In the genomic region with DNA sequence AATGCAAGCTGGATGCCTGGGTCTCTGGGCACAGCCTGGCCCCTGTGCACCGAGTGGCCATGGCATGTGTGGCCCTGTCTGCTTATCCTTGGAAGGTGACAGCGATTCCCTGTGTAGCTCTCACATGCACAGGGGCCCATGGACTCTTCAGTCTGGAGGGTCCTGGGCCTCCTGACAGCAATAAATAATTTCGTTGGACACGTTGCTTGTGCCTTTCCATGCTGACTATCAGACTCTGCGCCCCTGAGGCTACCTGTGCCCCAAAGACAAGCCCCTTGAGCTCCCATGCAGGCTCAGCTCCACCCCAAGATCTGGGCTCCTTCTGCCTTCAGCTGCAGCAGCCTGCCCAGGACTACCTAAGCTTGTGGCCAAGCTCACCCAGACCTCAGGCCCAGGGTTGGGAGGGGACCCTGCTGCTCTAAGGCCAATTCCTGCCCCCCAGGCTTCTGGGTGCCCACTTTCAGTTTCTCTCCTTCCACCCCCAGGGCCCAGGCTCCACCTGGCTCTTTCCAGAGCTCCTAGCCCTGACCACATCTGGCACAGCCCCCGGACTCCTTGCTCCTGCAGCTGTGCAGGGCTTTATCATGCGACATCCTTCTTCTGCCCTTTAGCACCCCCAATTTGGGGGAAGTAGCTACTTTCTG, we compare ENCODE assay signal across 36 cellular contexts. TPM values are rescaled to one million over a fixed set of nuclear protein-coding genes. Genes with fewer than 3 reads are reported as not detected.
"Had no signal": no experiment of that assay in that cellular context is flagged by ENCODE, and none has a peak within 500 bp of the region (broad histone marks: within the 10 kb centered on the region; RNA-seq: fewer than 3 reads in every experiment).

No MANE protein-coding gene starts in this region.

- H3K4me3 ChIP-seq: adrenal gland, PC-9 had no signal

- DNase-seq: activated CD4-positive, alpha-beta memory T cell treated with anti-CD3 and anti-CD28 coated beads, Interleukin-2, amount 10 ng/mL, durations not matched to agents 7 days and 5 days; activated CD4-positive, alpha-beta T cell treated with anti-CD3 and anti-CD28 coated beads for 1 hour; activated CD4-positive, alpha-beta T cell treated with anti-CD3 and anti-CD28 coated beads for 48 hours; activated CD4-positive, CD25-positive, alpha-beta regulatory T cell; activated CD8-positive, alpha-beta memory T cell treated with anti-CD3 and anti-CD28 coated beads for 24 hours; activated CD8-positive, alpha-beta memory T cell treated with anti-CD3 and anti-CD28 coated beads, Interleukin-2, amount 10 ng/mL, durations not matched to agents 7 days and 5 days; activated CD8-positive, alpha-beta memory T cell treated with anti-CD3 and anti-CD28 coated beads, Interleukin-2, amount 50 U/mL, for 48 hours; activated gamma-delta T cell treated with Interleukin-2 at 50 U/mL for 16 hours; activated naive CD4-positive, alpha-beta T cell treated with anti-CD3 and anti-CD28 coated beads for 36 hours; activated T-cell treated with anti-CD3 and anti-CD28 coated beads, Interleukin-2, amount 50 U/mL, for 72 hours; adrenal gland; caudate nucleus; Karpas-422; KBM-7; NCI-H1105; NCI-H1417 treated with DMSO at 0.1 percent for 48 hours; NCI-H187 treated with DMSO at 0.1 percent for 48 hours; NCI-H2081; NCI-H2171 treated with DMSO at 0.1 percent for 48 hours; NCI-H2227 treated with DMSO at 0.1 percent for 48 hours; NCI-H446; NCI-H510A treated with DMSO at 0.1 percent for 48 hours; NCI-H526 treated with DMSO at 0.1 percent for 48 hours; NCI-H82; NK-92 treated with Interleukin-12 subunit alpha and Interleukin-12 subunit beta, amount 100 ng/mL, for 24 hours; PC-9; Right ventricle myocardium superior; SW 1271; T-helper 1 cell; T-helper 2 cell; T-helper 9 cell; WERI-Rb-1 had no signal

- ATAC-seq: activated CD8-positive, alpha-beta memory T cell treated with anti-CD3 and anti-CD28 coated beads, Interleukin-2, amount 10 ng/mL, durations not matched to agents 7 days and 5 days; activated naive CD4-positive, alpha-beta T cell treated with anti-CD3 and anti-CD28 coated beads, Interleukin-2, amount 50 U/mL, for 72 hours; activated T-cell treated with anti-CD3 and anti-CD28 coated beads, Interleukin-2, amount 50 U/mL, for 72 hours; activated T-helper 17 cell treated with anti-CD3 and anti-CD28 coated beads, Interleukin-2, amount 50 U/mL, for 72 hours had no signal

- H3K4me1 ChIP-seq: adrenal gland had no signal

- H3K27ac ChIP-seq: adrenal gland, PC-9, RWPE1, WERI-Rb-1 had no signal

- H3K27me3 ChIP-seq: adrenal gland had no signal

- H3K4me2 ChIP-seq: PC-9 had no signal

- H3K36me3 ChIP-seq: adrenal gland, WERI-Rb-1 had no signal

- H2AFZ ChIP-seq: PC-9 had no signal

RNA-seq across cellular contexts. Expression of gene SERPINA3, which starts 11.8 kb away (rescaled TPM):
- total RNA-seq: activated CD4-positive, alpha-beta memory T cell treated with anti-CD3 and anti-CD28 coated beads, Interleukin-2, amount 10 ng/mL, durations not matched to agents 7 days and 5 days; activated CD8-positive, alpha-beta memory T cell treated with anti-CD3 and anti-CD28 coated beads, Interleukin-2, amount 10 ng/mL, durations not matched to agents 7 days and 5 days; activated naive CD4-positive, alpha-beta T cell treated with anti-CD3 and anti-CD28 coated beads for 36 hours; activated naive CD4-positive, alpha-beta T cell treated with anti-CD3 and anti-CD28 coated beads, Interleukin-2, amount 50 U/mL, for 72 hours; activated T-cell treated with anti-CD3 and anti-CD28 coated beads, Interleukin-2, amount 50 U/mL, for 72 hours; activated T-helper 17 cell treated with anti-CD3 and anti-CD28 coated beads, Interleukin-2, amount 50 U/mL, for 72 hours; PC-9 had no signal

RNA-seq across cellular contexts. Expression of gene SERPINA5, which starts 42.8 kb away (rescaled TPM):
- total RNA-seq: activated CD4-positive, alpha-beta memory T cell treated with anti-CD3 and anti-CD28 coated beads, Interleukin-2, amount 10 ng/mL, durations not matched to agents 7 days and 5 days; activated CD8-positive, alpha-beta memory T cell treated with anti-CD3 and anti-CD28 coated beads, Interleukin-2, amount 10 ng/mL, durations not matched to agents 7 days and 5 days; activated naive CD4-positive, alpha-beta T cell treated with anti-CD3 and anti-CD28 coated beads for 36 hours; activated naive CD4-positive, alpha-beta T cell treated with anti-CD3 and anti-CD28 coated beads, Interleukin-2, amount 50 U/mL, for 72 hours; activated T-cell treated with anti-CD3 and anti-CD28 coated beads, Interleukin-2, amount 50 U/mL, for 72 hours; activated T-helper 17 cell treated with anti-CD3 and anti-CD28 coated beads, Interleukin-2, amount 50 U/mL, for 72 hours; bronchial epithelial cell; PC-9 had no signal
